ENCODE assay signal across 17 cellular contexts in genomic region chr2:64119369-64119768, GRCh38. TPM values are rescaled to one million over a fixed set of nuclear protein-coding genes. Genes with fewer than 3 reads are reported as not detected.
DNase-seq lines count a peak whose midpoint lies in the region; ATAC-seq, FAIRE-seq and TF ChIP-seq lines count a peak whose summit lies in the region.
"Had no signal": no experiment of that assay in that cellular context is flagged by ENCODE, and none has a peak within 500 bp of the region (broad histone marks: within the 10 kb centered on the region; RNA-seq: fewer than 3 reads in every experiment).

No MANE protein-coding gene starts in this region.

- H3K4me3 Mint-ChIP-seq in activated T-cell treated with anti-CD3 and anti-CD28 coated beads, Interleukin-2, amount 50 U/mL, for 24 hours, result no peak overlapping the region
- no peak overlapping the region for H3K4me3 Mint-ChIP-seq in activated T-cell treated with anti-CD3 and anti-CD28 coated beads, Interleukin-2, amount 50 U/mL, for 4 hours
- H3K4me3 Mint-ChIP-seq: H9; natural killer cell treated with Interleukin-12 subunit alpha and Interleukin-12 subunit beta and Interleukin-15 and Interleukin-18, amount 100 ng/mL, for 72 hours had no signal

- no TSS peak for BruUV-seq in GM12878 (replicated peaks; lab: Mats Ljungman, UMichigan)

- peaks cover 1 to 7% of the 10 kb centered on the region in 2 experiments; a peak in 3 of 4 replicates for H3K36me3 ChIP-seq in GM12878 (ENCODE audit: control insufficient read depth in 2 of 2, insufficient read depth in 2 of 2, low read length in 1 of 2)
- no peaks in the 10 kb centered on the region for H3K36me3 ChIP-seq in keratinocyte (ENCODE audit: control insufficient read depth in 2 of 2, extremely low read depth in 1 of 2, insufficient read depth in 2 of 2, low read length in 2 of 2)
- H3K36me3 ChIP-seq in suprapubic skin, result no peaks in the 10 kb centered on the region

- DNase-seq in activated T-cell treated with anti-CD3 and anti-CD28 coated beads, Interleukin-2, amount 50 U/mL, for 24 hours, result no peak
- no peak for DNase-seq in activated T-cell treated with anti-CD3 and anti-CD28 coated beads, Interleukin-2, amount 50 U/mL, for 4 hours
- DNase-seq in GM12878 (ENCODE audit: low read depth, low spot score), result no peak
- no peak for DNase-seq in keratinocyte (ENCODE audit: low read depth, low spot score)
- no peak for DNase-seq in suprapubic skin (ENCODE audit: low spot score in 2 of 2)
- no peak for DNase-seq in activated CD4-positive, alpha-beta T cell treated with anti-CD3 and anti-CD28 coated beads, Interleukin-2, amount 50 U/mL, for 4 hours
- DNase-seq in activated gamma-delta T cell treated with Interleukin-2 at 50 U/mL for 16 hours, result no peak
- DNase-seq: activated CD4-positive, CD25-positive, alpha-beta regulatory T cell treated with anti-CD3 and anti-CD28 coated beads, Interleukin-2, amount 50 U/mL, for 72 hours; H9; NCI-H2081 treated with DMSO at 0.1 percent for 48 hours; T1000; testis had no signal

- H3K4me3 ChIP-seq in GM12878, result no peak overlapping the region
- H3K4me3 ChIP-seq in keratinocyte (ENCODE audit: control insufficient read depth in 2 of 3, extremely low read depth in 1 of 3, insufficient read depth in 2 of 3, low read depth in 1 of 3, low read length in 3 of 3), result peak overlapping the region in 1 of 3 experiments; percentile 21
- H3K4me3 ChIP-seq in suprapubic skin, result no peak overlapping the region
- H3K4me3 ChIP-seq: testis had no signal

- H3K9me3 ChIP-seq in GM12878 (replicated peaks; ENCODE audit: control insufficient read depth, insufficient read depth, low read length) (no peaks in the 10 kb centered on the region), keratinocyte (ENCODE audit: control insufficient read depth, low read depth, low read length) (no peaks in the 10 kb centered on the region), suprapubic skin (no peaks in the 10 kb centered on the region)
- H3K9me3 ChIP-seq: testis had no signal

- H3K79me2 ChIP-seq in GM12878 (ENCODE audit: control insufficient read depth, insufficient read depth, low read length) (peaks cover 94% of the 10 kb centered on the region), keratinocyte (ENCODE audit: control insufficient read depth, insufficient read depth, low read length) (peaks cover 66% of the 10 kb centered on the region)

- ATAC-seq in activated T-cell treated with anti-CD3 and anti-CD28 coated beads, Interleukin-2, amount 50 U/mL, for 4 hours, result no peak
- ATAC-seq in GM12878, result no peak
- ATAC-seq in esophagus mucosa, result no peak
- ATAC-seq: natural killer cell treated with Interleukin-12 subunit alpha and Interleukin-12 subunit beta and Interleukin-15 and Interleukin-18, amount 100 ng/mL, for 72 hours had no signal

- in situ Hi-C loops in GM12878 (cut with MboI), result no loop called here

- no peaks in the 10 kb centered on the region for H3K9me3 Mint-ChIP-seq in activated T-cell treated with anti-CD3 and anti-CD28 coated beads, Interleukin-2, amount 50 U/mL, for 24 hours
- H3K9me3 Mint-ChIP-seq in activated T-cell treated with anti-CD3 and anti-CD28 coated beads, Interleukin-2, amount 50 U/mL, for 4 hours, result peaks cover 6% of the 10 kb centered on the region
- H3K9me3 Mint-ChIP-seq: natural killer cell treated with Interleukin-12 subunit alpha and Interleukin-12 subunit beta and Interleukin-15 and Interleukin-18, amount 100 ng/mL, for 72 hours had no signal

- 74% methylated on average over 4 of the region's 4 CpGs for WGBS in GM12878 (ENCODE audit: insufficient coverage, insufficient replicate concordance, low lambda C conversion rate, missing lambda C conversion rate)
- 53% methylated on average over 4 of the region's 4 CpGs for WGBS in suprapubic skin

- H2AFZ ChIP-seq in GM12878 (ENCODE audit: control insufficient read depth, low read depth, low read length), result no peak overlapping the region
- H2AFZ ChIP-seq in keratinocyte (ENCODE audit: control insufficient read depth, low read length), result peak overlapping the region; percentile 23

- H4K20me1 ChIP-seq in GM12878 (ENCODE audit: control insufficient read depth, insufficient read depth) (0 out of 2 replicates have a peak, but pooled peaks cover 2% of the 10 kb centered on the region), keratinocyte (ENCODE audit: control insufficient read depth, extremely low read depth, insufficient read depth, low read length) (no peaks in the 10 kb centered on the region)

- FAIRE-seq in GM12878 (lab: Jason Lieb, UNC), result no peak
- FAIRE-seq in keratinocyte (lab: Jason Lieb, UNC), result peak; percentile 56
- FAIRE-seq: endometrium, GM12892 had no signal

- RAD21 ChIA-PET in GM12878 (lab: Charles Lee; ENCODE audit: unreplicated experiment), result interaction anchor here (0.9 to 3.2 kb wide), 12 partner anchors 10 to 208 kb away, joined by 3 to 15 read pairs (median 5); no protein-coding TSS in a partner anchor

- no peak overlapping the region for H3K9ac ChIP-seq in GM12878 (ENCODE audit: control insufficient read depth, insufficient read depth, low read length)
- H3K9ac ChIP-seq in keratinocyte (ENCODE audit: control insufficient read depth, extremely low read depth, insufficient read depth, low read length), result peak overlapping the region; percentile 14

- H3K27ac Mint-ChIP-seq in activated T-cell treated with anti-CD3 and anti-CD28 coated beads, Interleukin-2, amount 50 U/mL, for 24 hours, result peak overlapping the region; percentile 58
- H3K27ac Mint-ChIP-seq: natural killer cell treated with Interleukin-12 subunit alpha and Interleukin-12 subunit beta and Interleukin-15 and Interleukin-18, amount 100 ng/mL, for 72 hours had no signal

- CTCF ChIA-PET in GM12878 (lab: Yijun Ruan, JAX), result interaction anchor here (0.9 to 1.5 kb wide), 3 partner anchors 12 to 489 kb away, joined by 3 to 4 read pairs (median 3); no protein-coding TSS in a partner anchor

- H3K4me2 ChIP-seq in GM12878 (ENCODE audit: control insufficient read depth, insufficient read depth) (peak overlapping the region; percentile 27; the same call in 1 of the 2 replicates), keratinocyte (ENCODE audit: control insufficient read depth, extremely low read depth, insufficient read depth, low read depth, low read length) (peak overlapping the region; percentile 88)

- no peaks in the 10 kb centered on the region for H3K9me1 ChIP-seq in keratinocyte (ENCODE audit: control insufficient read depth, extremely low read depth, insufficient read depth, low read length)

- H3K27me3 Mint-ChIP-seq in activated T-cell treated with anti-CD3 and anti-CD28 coated beads, Interleukin-2, amount 50 U/mL, for 24 hours, result no peaks in the 10 kb centered on the region
- no peaks in the 10 kb centered on the region for H3K27me3 Mint-ChIP-seq in activated T-cell treated with anti-CD3 and anti-CD28 coated beads, Interleukin-2, amount 50 U/mL, for 4 hours (ENCODE audit: low read depth)
- H3K27me3 Mint-ChIP-seq: natural killer cell treated with Interleukin-12 subunit alpha and Interleukin-12 subunit beta and Interleukin-15 and Interleukin-18, amount 100 ng/mL, for 72 hours had no signal

- POLR2A ChIA-PET in GM12878 (lab: Charles Lee), result interaction anchor here (0.5 to 2.6 kb wide), 7 partner anchors 11 to 152 kb away, joined by 4 to 11 read pairs (median 7); no protein-coding TSS in a partner anchor

- no peak for TF ChIP-seq RAD21 in GM12878 (IDR thresholded peaks at IDR 0.05; ENCODE audit: insufficient read depth, low read depth, low read length)

- TF ChIP-seq POLR2A in GM12878 (IDR thresholded peaks at IDR 0.05; ENCODE audit: low read depth, low read length) (no peak), suprapubic skin (IDR thresholded peaks at IDR 0.05) (no peak)

- H3K27ac ChIP-seq in GM12878 (ENCODE audit: control insufficient read depth, insufficient read depth) (no peak overlapping the region; the same call in 1 of the 2 replicates), keratinocyte (ENCODE audit: control insufficient read depth, insufficient read depth, low read length) (peak overlapping the region; percentile 84), suprapubic skin (peak overlapping the region; percentile 5)
- H3K27ac ChIP-seq: C4-2B had no signal

- no peak for TF ChIP-seq CTCF in GM12878 (IDR thresholded peaks at IDR 0.05 in 2 of 3, conservative IDR thresholded peaks at IDR 0.05 in 1 of 3; ENCODE audit: control insufficient read depth in 2 of 3, extremely low read depth in 1 of 3, insufficient read depth in 1 of 3, low read depth in 3 of 3, low read length in 3 of 3)
- no peak for TF ChIP-seq CTCF in keratinocyte (optimal IDR thresholded peaks at IDR 0.05 in 1 of 3, IDR thresholded peaks at IDR 0.05 in 1 of 3, conservative IDR thresholded peaks at IDR 0.05 in 1 of 3; ENCODE audit: extremely low read depth in 1 of 3, insufficient read depth in 2 of 3, low read length in 3 of 3)
- no peak for TF ChIP-seq CTCF in suprapubic skin (IDR thresholded peaks at IDR 0.05)

- SMC1A ChIA-PET in GM12878 (lab: Charles Lee; ENCODE audit: uncharacterized antibody, unreplicated experiment), result interaction anchor here (0.8 to 23.5 kb wide), 8 partner anchors 14 to 211 kb away, joined by 3 to 495 read pairs (median 4); no protein-coding TSS in a partner anchor

- peaks cover 32% of the 10 kb centered on the region for H3K4me1 ChIP-seq in GM12878 (ENCODE audit: control insufficient read depth, insufficient read depth, low read length)
- peaks cover 46% of the 10 kb centered on the region for H3K4me1 ChIP-seq in keratinocyte (ENCODE audit: control insufficient read depth, extremely low read depth, insufficient read depth, low read length)
- H3K4me1 ChIP-seq in suprapubic skin, result peaks cover 67% of the 10 kb centered on the region

- peaks cover 31% of the 10 kb centered on the region for H3K36me3 Mint-ChIP-seq in activated T-cell treated with anti-CD3 and anti-CD28 coated beads, Interleukin-2, amount 50 U/mL, for 24 hours (ENCODE audit: low read depth)
- H3K36me3 Mint-ChIP-seq in activated T-cell treated with anti-CD3 and anti-CD28 coated beads, Interleukin-2, amount 50 U/mL, for 4 hours (ENCODE audit: insufficient read depth), result peaks cover 19% of the 10 kb centered on the region
- H3K36me3 Mint-ChIP-seq: natural killer cell treated with Interleukin-12 subunit alpha and Interleukin-12 subunit beta and Interleukin-15 and Interleukin-18, amount 100 ng/mL, for 72 hours had no signal

- dilution Hi-C loops in keratinocyte (cut with MboI; ENCODE audit: extremely low pct_ligation_motif_present, low sequenced_read_pairs), result no loop called here

- H3K4me1 Mint-ChIP-seq in activated T-cell treated with anti-CD3 and anti-CD28 coated beads, Interleukin-2, amount 50 U/mL, for 24 hours (ENCODE audit: low read depth), result peaks cover 79% of the 10 kb centered on the region
- peaks cover 66% of the 10 kb centered on the region for H3K4me1 Mint-ChIP-seq in activated T-cell treated with anti-CD3 and anti-CD28 coated beads, Interleukin-2, amount 50 U/mL, for 4 hours (ENCODE audit: low read depth)

- no peaks in the 10 kb centered on the region for H3K27me3 ChIP-seq in GM12878 (replicated peaks in 1 of 2; ENCODE audit: control insufficient read depth in 2 of 2, insufficient read depth in 2 of 2, low read length in 1 of 2)
- H3K27me3 ChIP-seq in keratinocyte (ENCODE audit: control insufficient read depth, extremely low read depth, insufficient read depth, low read length), result no peaks in the 10 kb centered on the region
- H3K27me3 ChIP-seq in suprapubic skin, result no peaks in the 10 kb centered on the region
- H3K27me3 ChIP-seq: testis had no signal

- intact Hi-C loops in GM12878 (cut with micrococcal nuclease; ENCODE audit: unreplicated experiment), result no loop called here

- TF ChIP-seq EP300 in GM12878 (IDR thresholded peaks at IDR 0.05; ENCODE audit: borderline replicate concordance in 1 of 2, control insufficient read depth in 1 of 2, low read depth in 2 of 2, low read length in 2 of 2), result no peak
- TF ChIP-seq EP300 in suprapubic skin (IDR thresholded peaks at IDR 0.05), result no peak

RNA-seq across cellular contexts. Expression of gene PELI1, which starts 24.9 kb away (rescaled TPM):
- total RNA-seq in activated T-cell treated with anti-CD3 and anti-CD28 coated beads, Interleukin-2, amount 50 U/mL, for 4 hours, result 10 to 100 TPM; 49.0 to 71.8 (median 68.1) TPM
- 104 and 128 TPM in 2 replicates for total RNA-seq in GM12878 (2013; cell fraction: nucleolus; rRNA removed)
- total RNA-seq in GM12878 (2014; rRNA removed) (40.7 and 46.1 TPM in 2 replicates), GM12878 (2014; rRNA removed; fragmentation: Illumina TruSeq; extraction: Trizol) (32.9 and 33.9 TPM in 2 replicates), GM12878 (2021) (54.6 and 55.4 TPM in 2 replicates), suprapubic skin (10 to 100 TPM; 50.6 to 72.3 (median 59.7) TPM), esophagus mucosa (55.0 TPM)
- polyA plus RNA-seq in GM12878 (2011; ENCODE audit: low read depth), result 19.2 TPM
- polyA plus RNA-seq in GM12878 (2011; rRNA removed) (92.0 and 137 TPM in 2 replicates), GM12878 (2014; fragmentation: Illumina TruSeq; extraction: Trizol) (38.9 and 47.6 TPM in 2 replicates), GM12878 (2014; fragmentation: Nextera tagmentation; extraction: Ambion mirVana) (10 to 100 TPM; 12.1 to 13.2 TPM), GM12878 (2014; rRNA removed) (35.0 and 36.7 TPM in 2 replicates), GM12878 (2016; fragmentation: Nextera tagmentation; extraction: Ambion mirVana) (10 to 100 TPM; 43.9 to 45.3 TPM), keratinocyte (14.1 to 21.2 TPM (median 17.0 TPM) in 3 replicates)
- 36.5 and 40.9 TPM in 2 replicates for polyA plus RNA-seq in GM12878 (2011; cell fraction: cytosol; rRNA removed)
- polyA plus RNA-seq in GM12878 (2011; cell fraction: nucleus; rRNA removed), result 48.4 and 49.6 TPM in 2 replicates
- 24.6 and 25.7 TPM in 2 replicates for polyA plus RNA-seq in GM12878 (2012)
- polyA minus RNA-seq in GM12878 (2011; rRNA and poly(A)+ RNA removed), result 60.6 and 77.2 TPM in 2 replicates
- 25.8 and 30.8 TPM in 2 replicates for polyA minus RNA-seq in GM12878 (2011; cell fraction: cytosol; rRNA and poly(A)+ RNA removed)
- polyA minus RNA-seq in GM12878 (2011; cell fraction: nucleus; rRNA and poly(A)+ RNA removed), result 71.6 and 122 TPM in 2 replicates
- 24.6 TPM for polyA plus RNA-seq in keratinocyte (2011; ENCODE audit: low read depth)
- 11.1 and 18.0 TPM in 2 replicates for polyA plus RNA-seq in keratinocyte (2011; cell fraction: cytosol; rRNA removed)
- 18.2 and 22.7 TPM in 2 replicates for polyA plus RNA-seq in keratinocyte (2011; cell fraction: nucleus; rRNA removed)
- polyA plus RNA-seq in keratinocyte (2012; ENCODE audit: low replicate concordance), result 10.1 and 30.1 TPM in 2 replicates
- polyA minus RNA-seq in keratinocyte, result 3.6 to 21.1 TPM (median 13.4 TPM) in 3 replicates
- 21.7 TPM for polyA minus RNA-seq in keratinocyte (2011; cell fraction: cytosol; rRNA and poly(A)+ RNA removed)
- 16.0 and 24.6 TPM in 2 replicates for polyA minus RNA-seq in keratinocyte (2011; cell fraction: nucleus; rRNA and poly(A)+ RNA removed)
